1 cellular context compared by ENCODE assay signal in genomic region chr1:25232027-25232865, GRCh38.
TF ChIP-seq lines count a peak whose summit lies in the region.

SYF2 (minus strand) TSS chr1:25232502; CDS start chr1:25232467, 35 bp downstream.

TF ChIP-seq in GM23338, 12 proteins besides CTCF, POLR2A, EP300 and RAD21:
- TF ChIP-seq ETS1 (IDR thresholded peaks at IDR 0.05) (0 out of 2 replicates have a peak, but pooled peaks have one; percentile 41), CREB1 (CRISPR knock-in tag; IDR thresholded peaks at IDR 0.05; ENCODE audit: low read depth) (peak; percentile 69), POLR2AphosphoS5 (IDR thresholded peaks at IDR 0.05; ENCODE audit: low read depth) (peak; percentile 87), JUNB (IDR thresholded peaks at IDR 0.05; ENCODE audit: unreplicated experiment) (no peak)
TF ChIP-seq in GM23338: peak in this region for 3.
